Comparison of ENCODE assay signal across 1 cellular context in the genomic region with DNA sequence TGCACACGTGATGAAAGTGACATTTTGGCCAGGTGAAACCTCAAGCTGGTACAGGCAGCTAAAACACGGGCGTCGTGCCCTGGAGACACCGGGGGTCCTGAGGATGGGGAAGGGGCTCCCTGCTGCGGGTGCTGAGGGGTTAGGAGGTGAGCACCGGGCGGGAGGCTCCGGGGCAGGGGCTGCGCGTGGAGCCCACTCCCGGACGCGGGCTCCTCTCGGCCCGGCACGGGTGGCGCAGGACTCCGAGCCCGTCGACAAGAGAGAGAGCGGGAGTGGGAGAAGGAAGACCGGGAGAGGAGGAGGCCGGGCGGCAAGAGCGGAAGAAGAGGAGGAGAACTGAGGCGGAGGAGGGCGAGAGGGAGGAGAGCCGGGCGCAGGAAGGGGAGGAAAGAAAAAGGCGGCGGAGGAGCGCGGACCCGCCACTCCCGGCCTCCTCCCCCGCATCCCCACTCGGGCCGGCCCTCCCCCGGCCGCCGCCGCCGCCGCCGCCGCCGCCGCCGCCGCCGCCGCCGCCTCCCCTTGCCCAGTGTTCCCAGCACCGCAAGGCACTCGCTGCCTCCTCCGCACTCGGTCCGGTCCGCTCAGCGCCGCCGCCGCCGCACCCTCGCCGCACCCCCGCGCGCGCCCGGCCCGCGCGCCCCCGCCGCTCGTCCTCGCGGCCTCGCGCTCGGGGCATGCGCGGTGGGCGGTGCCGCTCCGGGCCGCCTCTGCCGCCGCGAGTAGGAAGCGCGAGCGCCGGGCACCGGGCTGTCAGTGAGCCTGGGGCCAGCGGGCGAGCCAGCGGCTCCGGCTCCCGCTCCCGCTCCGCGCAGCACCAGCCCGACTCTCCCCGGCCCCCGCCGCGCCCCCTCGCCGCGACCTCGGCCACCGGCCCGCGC.
TF ChIP-seq lines count a peak whose summit lies in the region.

TSS of gene PRKCA (plus strand) at position 750 of the 878 bp plus-strand sequence.

TF ChIP-seq in HEK293, 187 proteins besides CTCF, POLR2A, EP300 and RAD21 (continued from another document and continues in another):
- TF ChIP-seq ZNF362 (tag by site-specific recombination; IDR thresholded peaks at IDR 0.05) (no peak), ZNF114 (tag by site-specific recombination; IDR thresholded peaks at IDR 0.05) (no peak), HOXC10 (CRISPR knock-in tag; IDR thresholded peaks at IDR 0.05) (no peak), ZBTB8A (tag by site-specific recombination; IDR thresholded peaks at IDR 0.05) (peak; percentile 93), ZNF366 (tag by site-specific recombination; conservative IDR thresholded peaks at IDR 0.05) (peak; percentile 63; the same call in 1 of the 2 replicates), ZNF501 (tag by site-specific recombination; IDR thresholded peaks at IDR 0.05) (peak; percentile 48; the same call in 1 of the 2 replicates), BCL11A (tag by site-specific recombination; IDR thresholded peaks at IDR 0.05; ENCODE audit: low read depth) (no peak), ZNF146 (tag by site-specific recombination; IDR thresholded peaks at IDR 0.05) (no peak), GLI4 (tag by site-specific recombination; IDR thresholded peaks at IDR 0.05) (no peak), ZBTB20 (tag by site-specific recombination; IDR thresholded peaks at IDR 0.05) (peak; percentile 33; the same call in 1 of the 2 replicates), ZNF426 (tag by site-specific recombination; IDR thresholded peaks at IDR 0.05) (no peak), PATZ1 (tag by site-specific recombination; IDR thresholded peaks at IDR 0.05) (peak; percentile 51), OVOL3 (tag by site-specific recombination; IDR thresholded peaks at IDR 0.05) (no peak), ZNF600 (tag by site-specific recombination; IDR thresholded peaks at IDR 0.05) (no peak), YY2 (tag by site-specific recombination; IDR thresholded peaks at IDR 0.05) (no peak), ZNF701 (tag by site-specific recombination; IDR thresholded peaks at IDR 0.05) (no peak), ZNF223 (tag by site-specific recombination; IDR thresholded peaks at IDR 0.05) (0 out of 2 replicates have a peak, but pooled peaks have one; percentile 11), ZNF391 (tag by site-specific recombination; IDR thresholded peaks at IDR 0.05; ENCODE audit: borderline replicate concordance, low read depth) (no peak), RBAK (tag by site-specific recombination; IDR thresholded peaks at IDR 0.05) (no peak), EGR2 (tag by site-specific recombination; IDR thresholded peaks at IDR 0.05; ENCODE audit: low read depth) (peak; percentile 83), ZNF777 (tag by site-specific recombination; IDR thresholded peaks at IDR 0.05; ENCODE audit: borderline replicate concordance) (peak; percentile 60; the same call in 1 of the 2 replicates), KLF1 (tag by site-specific recombination; IDR thresholded peaks at IDR 0.05) (0 out of 2 replicates have a peak, but pooled peaks have one; percentile 23), ZFHX2 (tag by site-specific recombination; conservative IDR thresholded peaks at IDR 0.05) (peak; percentile 85), SP2 (tag by site-specific recombination; IDR thresholded peaks at IDR 0.05) (0 out of 2 replicates have a peak, but pooled peaks have one; percentile 24), KLF16 (tag by site-specific recombination; IDR thresholded peaks at IDR 0.05) (peak; percentile 54; the same call in 1 of the 2 replicates), ZEB2 (tag by site-specific recombination; IDR thresholded peaks at IDR 0.05) (peak; percentile 40; the same call in 1 of the 2 replicates), INSM2 (tag by site-specific recombination; IDR thresholded peaks at IDR 0.05) (no peak), ZNF37A (tag by site-specific recombination; IDR thresholded peaks at IDR 0.05) (no peak), ZBTB49 (tag by site-specific recombination; IDR thresholded peaks at IDR 0.05; ENCODE audit: low read depth) (no peak), ZXDB (tag by site-specific recombination; IDR thresholded peaks at IDR 0.05) (peak; percentile 35; the same call in 1 of the 2 replicates), ZNF530 (tag by site-specific recombination; IDR thresholded peaks at IDR 0.05; ENCODE audit: low read depth) (no peak), GLI2 (tag by site-specific recombination; IDR thresholded peaks at IDR 0.05; ENCODE audit: borderline replicate concordance, low read depth) (no peak), ZNF350 (tag by site-specific recombination; IDR thresholded peaks at IDR 0.05) (no peak), ZNF596 (tag by site-specific recombination; IDR thresholded peaks at IDR 0.05) (0 out of 2 replicates have a peak, but pooled peaks have one; percentile 39), ZNF792 (tag by site-specific recombination; IDR thresholded peaks at IDR 0.05) (no peak), TCF7L2 (IDR thresholded peaks at IDR 0.05; ENCODE audit: borderline replicate concordance, low read depth, low read length) (no peak)
- TF ChIP-seq, protein P1, sequence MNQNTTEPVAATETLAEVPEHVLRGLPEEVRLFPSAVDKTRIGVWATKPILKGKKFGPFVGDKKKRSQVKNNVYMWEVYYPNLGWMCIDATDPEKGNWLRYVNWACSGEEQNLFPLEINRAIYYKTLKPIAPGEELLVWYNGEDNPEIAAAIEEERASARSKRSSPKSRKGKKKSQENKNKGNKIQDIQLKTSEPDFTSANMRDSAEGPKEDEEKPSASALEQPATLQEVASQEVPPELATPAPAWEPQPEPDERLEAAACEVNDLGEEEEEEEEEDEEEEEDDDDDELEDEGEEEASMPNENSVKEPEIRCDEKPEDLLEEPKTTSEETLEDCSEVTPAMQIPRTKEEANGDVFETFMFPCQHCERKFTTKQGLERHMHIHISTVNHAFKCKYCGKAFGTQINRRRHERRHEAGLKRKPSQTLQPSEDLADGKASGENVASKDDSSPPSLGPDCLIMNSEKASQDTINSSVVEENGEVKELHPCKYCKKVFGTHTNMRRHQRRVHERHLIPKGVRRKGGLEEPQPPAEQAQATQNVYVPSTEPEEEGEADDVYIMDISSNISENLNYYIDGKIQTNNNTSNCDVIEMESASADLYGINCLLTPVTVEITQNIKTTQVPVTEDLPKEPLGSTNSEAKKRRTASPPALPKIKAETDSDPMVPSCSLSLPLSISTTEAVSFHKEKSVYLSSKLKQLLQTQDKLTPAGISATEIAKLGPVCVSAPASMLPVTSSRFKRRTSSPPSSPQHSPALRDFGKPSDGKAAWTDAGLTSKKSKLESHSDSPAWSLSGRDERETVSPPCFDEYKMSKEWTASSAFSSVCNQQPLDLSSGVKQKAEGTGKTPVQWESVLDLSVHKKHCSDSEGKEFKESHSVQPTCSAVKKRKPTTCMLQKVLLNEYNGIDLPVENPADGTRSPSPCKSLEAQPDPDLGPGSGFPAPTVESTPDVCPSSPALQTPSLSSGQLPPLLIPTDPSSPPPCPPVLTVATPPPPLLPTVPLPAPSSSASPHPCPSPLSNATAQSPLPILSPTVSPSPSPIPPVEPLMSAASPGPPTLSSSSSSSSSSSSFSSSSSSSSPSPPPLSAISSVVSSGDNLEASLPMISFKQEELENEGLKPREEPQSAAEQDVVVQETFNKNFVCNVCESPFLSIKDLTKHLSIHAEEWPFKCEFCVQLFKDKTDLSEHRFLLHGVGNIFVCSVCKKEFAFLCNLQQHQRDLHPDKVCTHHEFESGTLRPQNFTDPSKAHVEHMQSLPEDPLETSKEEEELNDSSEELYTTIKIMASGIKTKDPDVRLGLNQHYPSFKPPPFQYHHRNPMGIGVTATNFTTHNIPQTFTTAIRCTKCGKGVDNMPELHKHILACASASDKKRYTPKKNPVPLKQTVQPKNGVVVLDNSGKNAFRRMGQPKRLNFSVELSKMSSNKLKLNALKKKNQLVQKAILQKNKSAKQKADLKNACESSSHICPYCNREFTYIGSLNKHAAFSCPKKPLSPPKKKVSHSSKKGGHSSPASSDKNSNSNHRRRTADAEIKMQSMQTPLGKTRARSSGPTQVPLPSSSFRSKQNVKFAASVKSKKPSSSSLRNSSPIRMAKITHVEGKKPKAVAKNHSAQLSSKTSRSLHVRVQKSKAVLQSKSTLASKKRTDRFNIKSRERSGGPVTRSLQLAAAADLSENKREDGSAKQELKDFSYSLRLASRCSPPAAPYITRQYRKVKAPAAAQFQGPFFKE (tag by site-specific recombination; IDR thresholded peaks at IDR 0.05; ENCODE audit: borderline replicate concordance): no peak
- TF ChIP-seq, protein P2, sequence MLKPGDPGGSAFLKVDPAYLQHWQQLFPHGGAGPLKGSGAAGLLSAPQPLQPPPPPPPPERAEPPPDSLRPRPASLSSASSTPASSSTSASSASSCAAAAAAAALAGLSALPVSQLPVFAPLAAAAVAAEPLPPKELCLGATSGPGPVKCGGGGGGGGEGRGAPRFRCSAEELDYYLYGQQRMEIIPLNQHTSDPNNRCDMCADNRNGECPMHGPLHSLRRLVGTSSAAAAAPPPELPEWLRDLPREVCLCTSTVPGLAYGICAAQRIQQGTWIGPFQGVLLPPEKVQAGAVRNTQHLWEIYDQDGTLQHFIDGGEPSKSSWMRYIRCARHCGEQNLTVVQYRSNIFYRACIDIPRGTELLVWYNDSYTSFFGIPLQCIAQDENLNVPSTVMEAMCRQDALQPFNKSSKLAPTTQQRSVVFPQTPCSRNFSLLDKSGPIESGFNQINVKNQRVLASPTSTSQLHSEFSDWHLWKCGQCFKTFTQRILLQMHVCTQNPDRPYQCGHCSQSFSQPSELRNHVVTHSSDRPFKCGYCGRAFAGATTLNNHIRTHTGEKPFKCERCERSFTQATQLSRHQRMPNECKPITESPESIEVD (tag by site-specific recombination; IDR thresholded peaks at IDR 0.05): no peak
- TF ChIP-seq, protein P3, sequence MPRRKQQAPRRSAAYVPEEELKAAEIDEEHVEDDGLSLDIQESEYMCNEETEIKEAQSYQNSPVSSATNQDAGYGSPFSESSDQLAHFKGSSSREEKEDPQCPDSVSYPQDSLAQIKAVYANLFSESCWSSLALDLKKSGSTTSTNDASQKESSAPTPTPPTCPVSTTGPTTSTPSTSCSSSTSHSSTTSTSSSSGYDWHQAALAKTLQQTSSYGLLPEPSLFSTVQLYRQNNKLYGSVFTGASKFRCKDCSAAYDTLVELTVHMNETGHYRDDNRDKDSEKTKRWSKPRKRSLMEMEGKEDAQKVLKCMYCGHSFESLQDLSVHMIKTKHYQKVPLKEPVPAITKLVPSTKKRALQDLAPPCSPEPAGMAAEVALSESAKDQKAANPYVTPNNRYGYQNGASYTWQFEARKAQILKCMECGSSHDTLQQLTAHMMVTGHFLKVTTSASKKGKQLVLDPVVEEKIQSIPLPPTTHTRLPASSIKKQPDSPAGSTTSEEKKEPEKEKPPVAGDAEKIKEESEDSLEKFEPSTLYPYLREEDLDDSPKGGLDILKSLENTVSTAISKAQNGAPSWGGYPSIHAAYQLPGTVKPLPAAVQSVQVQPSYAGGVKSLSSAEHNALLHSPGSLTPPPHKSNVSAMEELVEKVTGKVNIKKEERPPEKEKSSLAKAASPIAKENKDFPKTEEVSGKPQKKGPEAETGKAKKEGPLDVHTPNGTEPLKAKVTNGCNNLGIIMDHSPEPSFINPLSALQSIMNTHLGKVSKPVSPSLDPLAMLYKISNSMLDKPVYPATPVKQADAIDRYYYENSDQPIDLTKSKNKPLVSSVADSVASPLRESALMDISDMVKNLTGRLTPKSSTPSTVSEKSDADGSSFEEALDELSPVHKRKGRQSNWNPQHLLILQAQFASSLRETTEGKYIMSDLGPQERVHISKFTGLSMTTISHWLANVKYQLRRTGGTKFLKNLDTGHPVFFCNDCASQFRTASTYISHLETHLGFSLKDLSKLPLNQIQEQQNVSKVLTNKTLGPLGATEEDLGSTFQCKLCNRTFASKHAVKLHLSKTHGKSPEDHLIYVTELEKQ (tag by site-specific recombination; IDR thresholded peaks at IDR 0.05; ENCODE audit: borderline replicate concordance): no peak
